ENCODE assay signal across 8 cellular contexts in the genomic region with DNA sequence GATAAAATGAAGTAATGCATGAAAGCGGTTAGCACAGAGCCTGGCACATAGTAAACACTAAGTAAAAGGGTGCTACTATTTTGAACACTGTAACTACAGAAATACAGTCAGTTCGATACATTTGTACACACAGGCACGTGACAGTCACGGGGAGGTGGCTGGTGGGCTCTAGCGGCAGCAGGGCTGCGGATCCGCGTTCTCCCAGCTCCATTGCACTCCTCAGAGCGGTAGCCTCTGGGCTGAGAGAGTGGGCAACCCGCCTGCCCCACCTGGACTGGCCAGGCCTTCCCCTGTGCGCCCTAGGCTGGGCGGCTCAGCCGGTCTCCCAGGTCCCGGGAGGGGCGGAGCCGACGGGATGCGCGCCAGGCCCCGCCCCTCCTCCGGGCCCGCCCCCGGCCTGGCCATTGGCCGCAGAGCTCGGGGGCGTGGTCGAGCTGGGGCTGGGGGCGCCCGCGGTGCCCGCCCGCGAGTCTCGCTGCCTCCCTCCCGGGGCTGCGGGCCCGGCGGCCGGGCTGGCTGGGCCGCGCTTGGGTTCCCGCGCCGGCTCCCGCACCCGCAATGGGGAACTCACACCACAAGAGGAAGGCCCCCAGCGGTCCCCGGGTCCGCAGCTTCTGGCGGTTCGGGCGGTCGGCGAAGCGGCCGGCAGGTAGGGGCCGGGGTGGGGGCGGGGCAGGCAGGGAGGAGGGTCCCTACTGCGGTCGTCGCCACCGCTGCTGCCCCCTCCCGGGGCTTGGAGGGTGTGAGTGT. TPM values are rescaled to one million over a fixed set of nuclear protein-coding genes. Genes with fewer than 3 reads are reported as not detected.
DNase-seq lines count a peak whose midpoint lies in the region; ATAC-seq and TF ChIP-seq lines count a peak whose summit lies in the region.

No MANE protein-coding gene starts in this region.

- H3K79me2 ChIP-seq in OCI-LY7 (ENCODE audit: insufficient read depth, low read depth, low read length), result no peaks in the 10 kb centered on the region

- BruUV-seq in OCI-LY7 (replicated peaks; lab: Mats Ljungman, UMichigan), result no TSS peak

- H3K27ac Mint-ChIP-seq in naive B cell, result peak overlapping the region in 1 of 6 donors; percentile 51
- H3K27ac Mint-ChIP-seq in stimulated activated naive B cell treated with anti-CD40 and anti-IgM and Interleukin-4, amounts not matched to agents 10 μg/mL and 1 μg/mL and 100 μg/mL, for 72 hours, result no peak overlapping the region

- POLR2A ChIA-PET in OCI-LY7 (lab: Charles Lee), result interaction anchor here (0.6 kb wide), 1 partner anchor 234 kb away, joined by 6 read pairs; no protein-coding TSS in a partner anchor

- peaks cover 3% of the 10 kb centered on the region for H3K4me1 ChIP-seq in OCI-LY7 (ENCODE audit: insufficient read depth, low read length, poor library complexity, severe bottlenecking)
- H3K4me1 ChIP-seq in esophagus muscularis mucosa, result peaks cover 16 to 44% (median 33%) of the 10 kb centered on the region in 4 donors

- no peaks in the 10 kb centered on the region for H3K27me3 ChIP-seq in esophagus muscularis mucosa

- no peak for TF ChIP-seq POLR2A in esophagus muscularis mucosa (IDR thresholded peaks at IDR 0.05; ENCODE audit: low read depth)

- peaks cover 23 to 39% (median 29%) of the 10 kb centered on the region in 3 donors for H3K27me3 Mint-ChIP-seq in naive B cell
- peaks cover 26 to 28% of the 10 kb centered on the region in 2 donors for H3K27me3 Mint-ChIP-seq in stimulated activated naive B cell treated with anti-CD40 and anti-IgM and Interleukin-4, amounts not matched to agents 10 μg/mL and 1 μg/mL and 100 μg/mL, for 72 hours

- H4K20me1 ChIP-seq in OCI-LY7 (ENCODE audit: insufficient read depth, low read length), result no peaks in the 10 kb centered on the region

- peak overlapping the region; percentile 88 for H3K4me2 ChIP-seq in OCI-LY7 (ENCODE audit: low read length)

- 10% methylated on average over 9 of the region's 63 CpGs for WGBS in esophagus muscularis mucosa

- H3K9me2 ChIP-seq in OCI-LY7 (ENCODE audit: insufficient read depth, low read length), result no peaks in the 10 kb centered on the region

- peak overlapping the region; percentile 62; the same call in 1 of the 2 replicates for H2AFZ ChIP-seq in OCI-LY7 (ENCODE audit: low read length)

- ATAC-seq in HG02885 (IDR thresholded peaks at IDR 0.05; ENCODE audit: poor library complexity, unreplicated experiment), result peak; percentile 69
- peak; percentile 74 to 79 for ATAC-seq in naive B cell (ENCODE audit: low read depth in 2 of 2)
- peak; percentile 82 to 84 for ATAC-seq in stimulated activated naive B cell treated with anti-CD40 and anti-IgM and Interleukin-4, amounts not matched to agents 10 μg/mL and 1 μg/mL and 100 μg/mL, for 72 hours (replicated peaks)
- ATAC-seq in GM21360 (IDR thresholded peaks at IDR 0.05; ENCODE audit: unreplicated experiment), result no peak

- CTCF ChIA-PET in OCI-LY7 (lab: Charles Lee; ENCODE audit: unreplicated experiment), result no interaction called here

- H3K4me3 ChIP-seq in OCI-LY7 (ENCODE audit: low read depth, low read length, poor library complexity, severe bottlenecking) (peak overlapping the region; percentile 66), esophagus muscularis mucosa (peak overlapping the region; percentile 66 to 79 (median 76))

- H3K36me3 ChIP-seq in OCI-LY7 (ENCODE audit: insufficient read depth, low read length) (no peaks in the 10 kb centered on the region), esophagus muscularis mucosa (no peaks in the 10 kb centered on the region)

- no peak for TF ChIP-seq EP300 in esophagus muscularis mucosa (IDR thresholded peaks at IDR 0.05)

- TF ChIP-seq CTCF in OCI-LY7 (conservative IDR thresholded peaks at IDR 0.05; ENCODE audit: low read length), result no peak
- TF ChIP-seq CTCF in esophagus muscularis mucosa (IDR thresholded peaks at IDR 0.05), result no peak

- intact Hi-C loops in OCI-LY7 (cut with micrococcal nuclease; ENCODE audit: unreplicated experiment), result no loop called here
- intact Hi-C loops in esophagus muscularis mucosa (cut with DNase I), result no loop called here

- no peak overlapping the region for H3K27ac ChIP-seq in OCI-LY7 (ENCODE audit: low read depth, low read length, poor library complexity, severe bottlenecking)
- H3K27ac ChIP-seq in esophagus muscularis mucosa (replicated peaks in 1 of 4), result peak overlapping the region; percentile 78 to 85 (median 80)

- H3K9me3 ChIP-seq in OCI-LY7 (ENCODE audit: low read length) (no peaks in the 10 kb centered on the region), esophagus muscularis mucosa (no peaks in the 10 kb centered on the region)

- H3K4me1 Mint-ChIP-seq in naive B cell, result peaks cover 12 to 16% (median 14%) of the 10 kb centered on the region in 3 donors
- H3K4me1 Mint-ChIP-seq in stimulated activated naive B cell treated with anti-CD40 and anti-IgM and Interleukin-4, amounts not matched to agents 10 μg/mL and 1 μg/mL and 100 μg/mL, for 72 hours, result peaks cover 6% of the 10 kb centered on the region in 2 donors

- H3K4me3 Mint-ChIP-seq in naive B cell, result peak overlapping the region; percentile 70 to 93 (median 82)
- H3K4me3 Mint-ChIP-seq in stimulated activated naive B cell treated with anti-CD40 and anti-IgM and Interleukin-4, amounts not matched to agents 10 μg/mL and 1 μg/mL and 100 μg/mL, for 72 hours, result peak overlapping the region; percentile 73 to 76

- H3K36me3 Mint-ChIP-seq in naive B cell, result no peaks in the 10 kb centered on the region
- no peaks in the 10 kb centered on the region for H3K36me3 Mint-ChIP-seq in stimulated activated naive B cell treated with anti-CD40 and anti-IgM and Interleukin-4, amounts not matched to agents 10 μg/mL and 1 μg/mL and 100 μg/mL, for 72 hours

- peak; percentile 85 for DNase-seq in Daoy (ENCODE audit: low read depth)
- DNase-seq in OCI-LY7 (ENCODE audit: low spot score), result peak; percentile 76
- peak; percentile 76 to 83 for DNase-seq in activated T-cell treated with anti-CD3 and anti-CD28 coated beads, Interleukin-2, amount 50 U/mL, for 48 hours
- DNase-seq in esophagus muscularis mucosa (ENCODE audit: extremely low spot score), result no peak
- peak; percentile 72 for DNase-seq in naive B cell
- DNase-seq in stimulated activated naive B cell treated with anti-CD40 and anti-IgM and Interleukin-4, amounts not matched to agents 10 μg/mL and 1 μg/mL and 100 μg/mL, for 72 hours, result peak; percentile 26

- no peaks in the 10 kb centered on the region for H3K9me3 Mint-ChIP-seq in naive B cell
- no peaks in the 10 kb centered on the region for H3K9me3 Mint-ChIP-seq in stimulated activated naive B cell treated with anti-CD40 and anti-IgM and Interleukin-4, amounts not matched to agents 10 μg/mL and 1 μg/mL and 100 μg/mL, for 72 hours

RNA-seq across cellular contexts. Expression of a gene that starts 51.1 kb away (rescaled TPM):
- total RNA-seq in Daoy (2014; rRNA removed; shearing (Covaris generic)), result 52.8 and 63.1 TPM in 2 replicates
- total RNA-seq in OCI-LY7 (2014; rRNA removed; shearing (Covaris generic)), result 0.09 TPM in 1 of 2 replicates, not detected in the other
- total RNA-seq in OCI-LY7 (2022), result not detected in 2 replicates
- 100 to 1,000 TPM; 111 to 201 (median 153) TPM for total RNA-seq in esophagus muscularis mucosa
- polyA plus RNA-seq in naive B cell (ENCODE audit: low read depth in 6 of 6), result not detected

Comparison
In these comparisons a context has a peak if more than half of its experiments do, and no peak if none do; other contexts are left out.
1. RNA of a gene that starts 51.1 kb away (total RNA-seq): 111 to 201 TPM in esophagus muscularis mucosa and 52.8 to 63.1 TPM in Daoy; 0.09 TPM in OCI-LY7; every median in the first group is over 10 times any median in the second.